In the genomic region with DNA sequence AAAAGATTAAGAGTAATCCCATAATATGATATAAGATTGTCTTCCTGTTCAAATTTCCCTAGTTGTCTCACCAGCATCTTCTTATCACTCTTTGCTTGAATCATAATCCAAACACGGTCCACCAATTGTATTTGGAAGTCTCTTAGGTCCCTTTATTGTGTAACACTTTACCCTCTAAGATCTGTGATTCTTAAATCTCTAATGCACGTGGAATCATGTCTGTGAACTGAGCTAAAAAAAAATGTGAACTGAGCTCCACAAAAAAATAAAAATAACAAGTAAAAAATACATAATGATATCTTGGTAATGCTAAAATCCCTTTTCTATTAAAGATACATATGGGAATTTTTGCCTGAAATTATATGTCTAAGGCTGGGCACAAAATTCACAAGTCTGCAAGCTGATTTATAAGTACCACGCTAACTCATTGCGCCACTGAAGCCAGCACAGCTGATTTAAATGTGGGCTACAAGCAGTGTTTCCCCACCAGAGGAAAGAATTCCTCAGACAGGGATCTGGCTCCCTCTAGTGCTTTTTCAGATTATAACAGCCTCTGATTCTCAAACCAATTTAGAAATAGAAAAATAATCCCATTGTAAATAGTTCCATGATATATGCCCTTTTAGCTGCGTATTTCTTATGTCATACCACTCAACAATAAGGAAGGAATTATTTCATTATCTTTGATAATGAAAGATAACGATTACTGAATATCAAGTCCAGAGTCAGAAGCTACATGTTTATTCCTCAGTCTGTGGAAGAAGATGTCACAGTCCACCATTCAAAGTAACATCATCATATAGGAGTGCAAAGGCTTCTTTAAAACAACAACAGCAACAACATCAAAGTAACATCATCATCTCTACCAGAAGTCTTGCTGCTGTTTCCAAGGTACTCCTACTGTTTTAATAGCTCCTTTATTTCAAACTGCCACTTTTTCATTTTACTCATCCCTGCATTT, we compare ENCODE assay signal across 1 cellular context.
A peak's percentile ranks its signal among the peaks of the same experiment; 100 is the strongest.
TF ChIP-seq lines count a peak whose summit lies in the region.

No MANE protein-coding gene starts in this region.

TF ChIP-seq in HEK293, 187 proteins besides CTCF, POLR2A, EP300 and RAD21 (continued from another document):
- TF ChIP-seq ZNF654 (tag by site-specific recombination; IDR thresholded peaks at IDR 0.05; ENCODE audit: low read depth) = peak; percentile 76
